ENCODE assay signal across 20 cellular contexts in the genomic region with DNA sequence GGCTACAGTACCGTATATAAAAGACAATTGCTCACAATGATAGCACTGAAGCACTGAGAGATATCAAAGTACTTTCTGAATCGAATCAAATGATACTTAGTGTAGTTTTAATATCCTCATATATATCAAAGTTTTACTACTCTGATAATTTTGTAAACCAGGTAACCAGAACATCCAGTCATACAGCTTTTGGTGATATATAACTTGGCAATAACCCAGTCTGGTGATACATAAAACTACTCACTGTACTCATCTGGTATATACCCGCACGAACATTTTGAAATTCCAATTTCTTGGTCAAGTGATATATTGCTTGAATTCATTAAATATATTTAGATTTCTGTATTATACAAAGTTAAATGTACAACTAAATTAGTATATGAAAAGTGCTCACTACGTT.
"Had no signal": no experiment of that assay in that cellular context is flagged by ENCODE, and none has a peak within 500 bp of the region (broad histone marks: within the 10 kb centered on the region; RNA-seq: fewer than 3 reads in every experiment).

No MANE protein-coding gene starts in this region.

- DNase-seq: effector memory CD8-positive, alpha-beta T cell; erythroblast; heart left ventricle; hippocampal formation; kidney glomerular epithelial cell; naive thymus-derived CD4-positive, alpha-beta T cell; nephron progenitor cell; psoas muscle; retina; right lobe of liver; stimulated activated CD4-positive, alpha-beta T cell treated with anti-CD3 and anti-CD28 coated beads, Interleukin-15, amount 100 ng/mL, for 24 hours; stimulated activated CD4-positive, alpha-beta T cell treated with anti-CD3 and anti-CD28 coated beads, Interleukin-1b, Interleukin-23, amount 100 ng/mL, for 48 hours; stimulated activated CD4-positive, alpha-beta T cell treated with anti-CD3 and anti-CD28 coated beads, Interleukin-4, amount 100 ng/mL, for 4 hours; stimulated activated naive B cell treated with anti-CD40 and anti-IgM and Interleukin-4, amounts not matched to agents 10 μg/mL and 1 μg/mL and 100 μg/mL, for 72 hours; stomach; substantia nigra; transverse colon had no signal

- H3K79me2 ChIP-seq: parathyroid adenoma had no signal

- H2AFZ ChIP-seq: parathyroid adenoma had no signal

- H3K9ac ChIP-seq: parathyroid adenoma had no signal

- H3K4me1 ChIP-seq: heart left ventricle, parathyroid adenoma, psoas muscle, right lobe of liver, stomach, transverse colon had no signal

- H3K4me3 Mint-ChIP-seq: dendritic cell treated with granulocyte-macrophage colony-stimulating factor and Interleukin-4, amounts not matched to agents 40 ng/mL and 50 ng/mL, for 4 days; effector memory CD8-positive, alpha-beta T cell; naive thymus-derived CD4-positive, alpha-beta T cell; nephron progenitor cell; stimulated activated naive B cell treated with anti-CD40 and anti-IgM and Interleukin-4, amounts not matched to agents 10 μg/mL and 1 μg/mL and 100 μg/mL, for 72 hours had no signal

- H3K27me3 Mint-ChIP-seq: dendritic cell treated with granulocyte-macrophage colony-stimulating factor and Interleukin-4, amounts not matched to agents 40 ng/mL and 50 ng/mL, for 4 days; effector memory CD8-positive, alpha-beta T cell; naive thymus-derived CD4-positive, alpha-beta T cell; stimulated activated naive B cell treated with anti-CD40 and anti-IgM and Interleukin-4, amounts not matched to agents 10 μg/mL and 1 μg/mL and 100 μg/mL, for 72 hours had no signal

- ATAC-seq: effector memory CD8-positive, alpha-beta T cell; heart left ventricle; naive thymus-derived CD4-positive, alpha-beta T cell; psoas muscle; right lobe of liver; stimulated activated naive B cell treated with anti-CD40 and anti-IgM and Interleukin-4, amounts not matched to agents 10 μg/mL and 1 μg/mL and 100 μg/mL, for 72 hours had no signal

- H3K27ac Mint-ChIP-seq: naive thymus-derived CD4-positive, alpha-beta T cell; nephron progenitor cell; stimulated activated naive B cell treated with anti-CD40 and anti-IgM and Interleukin-4, amounts not matched to agents 10 μg/mL and 1 μg/mL and 100 μg/mL, for 72 hours had no signal

- H3K4me1 Mint-ChIP-seq: naive thymus-derived CD4-positive, alpha-beta T cell; nephron progenitor cell had no signal

- H3K27me3 ChIP-seq: heart left ventricle, right lobe of liver, stomach, transverse colon had no signal

- H3K9me3 Mint-ChIP-seq: dendritic cell treated with granulocyte-macrophage colony-stimulating factor and Interleukin-4, amounts not matched to agents 40 ng/mL and 50 ng/mL, for 4 days; effector memory CD8-positive, alpha-beta T cell; naive thymus-derived CD4-positive, alpha-beta T cell; stimulated activated naive B cell treated with anti-CD40 and anti-IgM and Interleukin-4, amounts not matched to agents 10 μg/mL and 1 μg/mL and 100 μg/mL, for 72 hours had no signal

- H3K27ac ChIP-seq: heart left ventricle, parathyroid adenoma, psoas muscle, right lobe of liver, stomach, thoracic aorta, transverse colon had no signal

- H3K4me3 ChIP-seq: heart left ventricle, psoas muscle, right lobe of liver, stomach, thoracic aorta, transverse colon had no signal

- H3K9me3 ChIP-seq: psoas muscle, right lobe of liver, stomach, thoracic aorta, transverse colon had no signal
